In the genomic region with DNA sequence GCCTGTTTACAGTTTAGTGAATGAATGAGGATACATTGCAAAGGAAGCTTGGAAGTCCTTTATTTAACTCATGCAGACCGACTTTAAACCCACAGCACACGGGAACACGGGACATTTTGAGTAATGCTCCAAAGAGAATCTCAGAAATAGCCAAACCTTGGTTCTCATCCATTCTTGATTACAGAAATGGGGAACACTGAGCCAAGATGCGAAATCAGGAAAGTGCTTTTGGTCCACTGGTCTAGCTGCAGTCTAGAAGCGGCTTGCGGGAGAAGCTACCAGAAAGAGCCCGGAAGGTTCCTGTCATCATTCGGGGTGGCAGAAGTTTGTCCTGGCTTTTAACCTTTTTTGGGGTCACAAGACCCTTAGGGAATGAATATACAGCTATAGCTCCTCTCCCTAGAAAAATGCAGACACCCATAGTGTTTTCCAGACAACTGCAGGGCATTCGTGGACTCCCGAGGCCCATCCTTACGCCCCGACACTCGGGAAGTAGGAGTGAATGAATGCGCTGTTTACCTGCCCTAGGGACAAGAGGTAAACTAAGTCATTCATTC, we compare ENCODE assay signal across 8 cellular contexts. TPM values are rescaled to one million over a fixed set of nuclear protein-coding genes. Genes with fewer than 3 reads are reported as not detected.
DNase-seq lines count a peak whose midpoint lies in the region; ATAC-seq and TF ChIP-seq lines count a peak whose summit lies in the region.

No MANE protein-coding gene starts in this region.

- ATAC-seq in HG03442 (IDR thresholded peaks at IDR 0.05; ENCODE audit: unreplicated experiment) = no peak
- no peak for ATAC-seq in GM19351 (IDR thresholded peaks at IDR 0.05; ENCODE audit: unreplicated experiment)
- ATAC-seq in HG03571 (IDR thresholded peaks at IDR 0.05; ENCODE audit: unreplicated experiment) = no peak

- peaks cover 9% of the 10 kb centered on the region for H3K79me2 ChIP-seq in trophoblast cell (ENCODE audit: control insufficient read depth, insufficient read depth, low read length, poor library complexity)

- H3K23ac ChIP-seq in trophoblast cell (ENCODE audit: low read length) = no peak overlapping the region

- H3K4me3 ChIP-seq in GM08714 (ENCODE audit: low read length) (peak overlapping the region; percentile 78; the same call in 1 of the 2 replicates), esophagus muscularis mucosa (peak overlapping the region; percentile 80 to 100 (median 98)), trophoblast cell (ENCODE audit: low read depth, low read length) (peak overlapping the region; percentile 91)

- H2AK5ac ChIP-seq in trophoblast cell (ENCODE audit: low read length) = no peak overlapping the region

- 78% methylated on average over 8 of the region's 14 CpGs for WGBS in esophagus muscularis mucosa
- WGBS in trophoblast cell (ENCODE audit: extremely low coverage, insufficient coverage, insufficient read length) = no CpG with 5 or more reads among the region's 14 CpGs

- intact Hi-C loops in esophagus muscularis mucosa (cut with DNase I) = loop anchor here (5.0 kb wide), 1 partner anchor 327 kb away; no protein-coding TSS in a partner anchor

- H3K36me3 ChIP-seq in esophagus muscularis mucosa (no peaks in the 10 kb centered on the region), trophoblast cell (ENCODE audit: control insufficient read depth in 1 of 2, insufficient read depth in 2 of 2, low read length in 2 of 2) (no peaks in the 10 kb centered on the region)

- DNase-seq in RPMI7951 (ENCODE audit: low read depth) (peak; percentile 8), esophagus muscularis mucosa (ENCODE audit: extremely low spot score) (no peak), trophoblast cell (no peak), NCI-H226 (no peak)

- H4K8ac ChIP-seq in trophoblast cell (ENCODE audit: low read depth, low read length) = peak overlapping the region; percentile 64

- no peak for TF ChIP-seq POLR2A in esophagus muscularis mucosa (IDR thresholded peaks at IDR 0.05; ENCODE audit: low read depth)

- peak overlapping the region; percentile 82 for H3K9ac ChIP-seq in trophoblast cell (ENCODE audit: low read length)

- H3K4ac ChIP-seq in trophoblast cell (ENCODE audit: low read depth, low read length) = peak overlapping the region; percentile 3

- no peak overlapping the region for H3K18ac ChIP-seq in trophoblast cell (ENCODE audit: low read length)

- no peak overlapping the region for H2BK12ac ChIP-seq in trophoblast cell (ENCODE audit: low read length)

- TF ChIP-seq CTCF in esophagus muscularis mucosa (IDR thresholded peaks at IDR 0.05) = no peak

- peaks cover 12% of the 10 kb centered on the region for H3K79me1 ChIP-seq in trophoblast cell (ENCODE audit: low read length)

- H3K27me3 ChIP-seq in esophagus muscularis mucosa = peaks cover 0 to 5% (median 0%) of the 10 kb centered on the region in 4 donors
- H3K27me3 ChIP-seq in trophoblast cell (ENCODE audit: insufficient read depth, low read length) = no peaks in the 10 kb centered on the region

- H3K27ac ChIP-seq in esophagus muscularis mucosa (replicated peaks in 1 of 4) = peak overlapping the region; percentile 86 to 98 (median 96)
- no peak overlapping the region for H3K27ac ChIP-seq in trophoblast cell (ENCODE audit: low read depth, low read length)

- peak overlapping the region; percentile 20 for H3K14ac ChIP-seq in trophoblast cell (ENCODE audit: low read length)

- H2AFZ ChIP-seq in trophoblast cell (ENCODE audit: insufficient read depth, low read length, poor library complexity) = peak overlapping the region; percentile 96

- no peak overlapping the region for H2BK5ac ChIP-seq in trophoblast cell (ENCODE audit: low read depth, low read length, poor library complexity)

- TF ChIP-seq EP300 in esophagus muscularis mucosa (IDR thresholded peaks at IDR 0.05) = no peak

- H3K4me1 ChIP-seq in esophagus muscularis mucosa (peaks cover 15 to 35% (median 23%) of the 10 kb centered on the region in 4 donors), trophoblast cell (ENCODE audit: control insufficient read depth in 1 of 2, insufficient read depth in 2 of 2, low read length in 2 of 2) (peaks cover 15 to 21% of the 10 kb centered on the region in 2 experiments)

- H4K12ac ChIP-seq in trophoblast cell (ENCODE audit: low read depth, low read length) = peak overlapping the region; percentile 46

- H3K9me3 ChIP-seq in esophagus muscularis mucosa = no peaks in the 10 kb centered on the region
- H3K9me3 ChIP-seq in trophoblast cell (ENCODE audit: insufficient read depth, low read depth, low read length) = no peaks in the 10 kb centered on the region

- H2BK120ac ChIP-seq in trophoblast cell (ENCODE audit: insufficient read depth, low read length, poor library complexity) = peak overlapping the region; percentile 39

- peak overlapping the region; percentile 97 for H4K91ac ChIP-seq in trophoblast cell (ENCODE audit: low read depth, low read length)

- peak overlapping the region; percentile 96 for H3K4me2 ChIP-seq in trophoblast cell (ENCODE audit: low read length)

RNA-seq across cellular contexts. Expression of gene TMEM181, which starts 0.5 kb away (rescaled TPM):
- 32.6 and 37.6 TPM in 2 replicates for total RNA-seq in RPMI7951 (2014; rRNA removed; shearing (Covaris generic))
- 10 to 100 TPM; 21.6 to 31.6 (median 26.0) TPM for total RNA-seq in esophagus muscularis mucosa
- 10.2 and 10.4 TPM in 2 replicates for polyA plus RNA-seq in trophoblast cell (2013)
